In genomic region chr10:5380395-5380794, GRCh38 we compare ENCODE assay signal across 4 cellular contexts. TPM values are rescaled to one million over a fixed set of nuclear protein-coding genes. Genes with fewer than 3 reads are reported as not detected.
"Had no signal": no experiment of that assay in that cellular context is flagged by ENCODE, and none has a peak within 500 bp of the region (broad histone marks: within the 10 kb centered on the region; RNA-seq: fewer than 3 reads in every experiment).

No MANE protein-coding gene starts in this region.

RNA-seq across cellular contexts. Expression of gene UCN3, which starts 15.6 kb away (rescaled TPM):
- total RNA-seq: LHCN-M2, M059J, MCF 10A, NCI-H460 had no signal

RNA-seq across cellular contexts. Expression of gene TUBAL3, which starts 24.2 kb away (rescaled TPM):
- total RNA-seq: LHCN-M2, M059J had no signal
